22 cellular contexts compared by ENCODE assay signal in the genomic region with DNA sequence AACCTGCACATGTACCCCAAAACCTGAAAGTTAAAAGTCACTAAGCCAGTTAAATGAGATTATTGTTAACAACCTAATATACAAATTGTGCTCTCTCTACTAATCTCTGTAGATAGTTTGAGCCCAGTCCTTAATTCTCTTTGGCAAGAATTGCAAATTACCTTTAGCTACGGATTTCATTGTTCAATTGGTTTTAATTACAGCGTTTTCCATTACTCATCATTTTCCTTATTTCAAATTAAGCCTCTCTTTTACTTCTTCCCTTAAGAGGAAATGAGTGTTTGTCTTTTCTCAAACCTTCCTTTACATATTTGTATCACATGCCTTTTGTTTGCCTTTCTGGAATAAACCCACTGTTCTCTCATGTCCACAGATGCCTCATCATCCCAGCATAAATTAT.
"Had no signal": no experiment of that assay in that cellular context is flagged by ENCODE, and none has a peak within 500 bp of the region (broad histone marks: within the 10 kb centered on the region; RNA-seq: fewer than 3 reads in every experiment).

No MANE protein-coding gene starts in this region.

- H3K9ac ChIP-seq: neural progenitor cell, parathyroid adenoma had no signal

- H3K4me1 ChIP-seq: colonic mucosa, left lung, lower lobe of right lung, neural progenitor cell, parathyroid adenoma, right atrium auricular region, tibial nerve had no signal

- H3K4me1 Mint-ChIP-seq: neural progenitor cell, T-helper 17 cell had no signal

- DNase-seq: activated CD4-positive, alpha-beta T cell treated with anti-CD3 and anti-CD28 coated beads for 4 hours; activated CD4-positive, alpha-beta T cell treated with anti-CD3 and anti-CD28 coated beads, Interleukin-2, amount 50 U/mL, for 4 hours; activated effector memory CD4-positive, alpha-beta T cell treated with Interleukin-2 at 50 U/mL for 16 hours; activated naive CD4-positive, alpha-beta T cell treated with Interleukin-2 at 50 U/mL for 16 hours; anterior cingulate cortex; colonic mucosa; effector CD8-positive, alpha-beta T cell; foreskin melanocyte; left lung; lower lobe of right lung; mesenchymal stem cell; natural killer cell; occipital lobe; stimulated activated naive CD4-positive, alpha-beta T cell; T-helper 17 cell; T1000 had no signal

- H2AFZ ChIP-seq: neural progenitor cell, parathyroid adenoma had no signal

- H3K9me3 Mint-ChIP-seq: natural killer cell had no signal

- H3K79me2 ChIP-seq: parathyroid adenoma had no signal

- H3K4me3 Mint-ChIP-seq: activated naive CD8-positive, alpha-beta T cell; natural killer cell; neural progenitor cell; T-helper 17 cell had no signal

- H3K27me3 ChIP-seq: colonic mucosa, left lung, neural progenitor cell, right atrium auricular region, suprapubic skin, tibial nerve had no signal

- ATAC-seq: left lung, lower lobe of right lung, natural killer cell, T-helper 17 cell had no signal

- H3K4me3 ChIP-seq: colonic mucosa, left lung, lower lobe of right lung, neural progenitor cell, right atrium auricular region, suprapubic skin, tibial nerve had no signal

- H3K9me3 ChIP-seq: colonic mucosa, left lung, lower lobe of right lung, right atrium auricular region, suprapubic skin, tibial nerve had no signal

- H3K4me2 ChIP-seq: neural progenitor cell had no signal

- H3K27ac ChIP-seq: colonic mucosa, left lung, lower lobe of right lung, neural progenitor cell, parathyroid adenoma, right atrium auricular region, suprapubic skin, tibial nerve had no signal

- H3K36me3 Mint-ChIP-seq: activated naive CD8-positive, alpha-beta T cell; natural killer cell; neural progenitor cell had no signal

- H3K36me3 ChIP-seq: colonic mucosa, left lung, lower lobe of right lung, neural progenitor cell, right atrium auricular region, suprapubic skin, tibial nerve had no signal

- H3K27me3 Mint-ChIP-seq: activated naive CD8-positive, alpha-beta T cell; T-helper 17 cell had no signal

- H3K27ac Mint-ChIP-seq: activated naive CD8-positive, alpha-beta T cell; natural killer cell; neural progenitor cell; T-helper 17 cell had no signal
